In genomic region chr22:22110548-22111266, GRCh38 we compare ENCODE assay signal across 8 cellular contexts.
DNase-seq lines count a peak whose midpoint lies in the region; ATAC-seq and TF ChIP-seq lines count a peak whose summit lies in the region.

No MANE protein-coding gene starts in this region.

- TF ChIP-seq CTCF in SU-DHL-6 (IDR thresholded peaks at IDR 0.05; ENCODE audit: insufficient read depth, low read length, poor library complexity, severe bottlenecking) (peak; percentile 25), epithelial cell of esophagus (IDR thresholded peaks at IDR 0.05; ENCODE audit: insufficient read depth, low read depth, low read length, missing control alignments) (peak; percentile 51)

- H3K4me3 ChIP-seq in SU-DHL-6 (ENCODE audit: insufficient read depth, low read length, poor library complexity, severe bottlenecking) (no peak overlapping the region), epithelial cell of esophagus (ENCODE audit: low read length) (no peak overlapping the region)
- H3K4me3 ChIP-seq in effector memory CD4-positive, alpha-beta T cell (ENCODE audit: insufficient read depth, low read depth, low read length, poor library complexity, severe bottlenecking), result no peak overlapping the region

- H3K27me3 Mint-ChIP-seq in activated CD8-positive, alpha-beta memory T cell treated with anti-CD3 and anti-CD28 coated beads, Interleukin-2, amount 10 ng/mL, durations not matched to agents 7 days and 5 days, result peaks cover 14% of the 10 kb centered on the region
- H3K27me3 Mint-ChIP-seq in natural killer cell treated with Interleukin-12 subunit alpha and Interleukin-12 subunit beta and Interleukin-15 and Interleukin-18, amount 100 ng/mL, for 72 hours, result peaks cover under 1 to 11% of the 10 kb centered on the region in 2 donors

- no peak overlapping the region for H3K9ac ChIP-seq in SU-DHL-6 (ENCODE audit: low read length)

- peak; percentile 95 for ATAC-seq in activated CD8-positive, alpha-beta memory T cell treated with anti-CD3 and anti-CD28 coated beads, Interleukin-2, amount 10 ng/mL, durations not matched to agents 7 days and 5 days
- ATAC-seq in GM21360 (IDR thresholded peaks at IDR 0.05; ENCODE audit: unreplicated experiment) (peak; percentile 88), HG03520 (IDR thresholded peaks at IDR 0.05; ENCODE audit: unreplicated experiment) (peak; percentile 89)
- ATAC-seq in natural killer cell treated with Interleukin-12 subunit alpha and Interleukin-12 subunit beta and Interleukin-15 and Interleukin-18, amount 100 ng/mL, for 72 hours, result peak; percentile 73 to 93

- H3K4me2 ChIP-seq in SU-DHL-6 (ENCODE audit: low read depth, low read length, poor library complexity, severe bottlenecking), result no peak overlapping the region

- H3K9me3 ChIP-seq in SU-DHL-6 (ENCODE audit: insufficient read depth, low read length), result no peaks in the 10 kb centered on the region
- no peaks in the 10 kb centered on the region for H3K9me3 ChIP-seq in effector memory CD4-positive, alpha-beta T cell (ENCODE audit: control insufficient read depth, low read length)

- H3K36me3 ChIP-seq in SU-DHL-6 (ENCODE audit: low read length), result no peaks in the 10 kb centered on the region
- H3K36me3 ChIP-seq in effector memory CD4-positive, alpha-beta T cell (ENCODE audit: control insufficient read depth, insufficient read depth, low read length), result no peaks in the 10 kb centered on the region

- H3K27ac Mint-ChIP-seq in activated CD8-positive, alpha-beta memory T cell treated with anti-CD3 and anti-CD28 coated beads, Interleukin-2, amount 10 ng/mL, durations not matched to agents 7 days and 5 days, result peak overlapping the region; percentile 80
- no peak overlapping the region for H3K27ac Mint-ChIP-seq in natural killer cell treated with Interleukin-12 subunit alpha and Interleukin-12 subunit beta and Interleukin-15 and Interleukin-18, amount 100 ng/mL, for 72 hours

- H3K27ac ChIP-seq in SU-DHL-6 (ENCODE audit: low read depth, low read length), result no peak overlapping the region
- no peak overlapping the region for H3K27ac ChIP-seq in effector memory CD4-positive, alpha-beta T cell (ENCODE audit: insufficient read depth, low read length, poor library complexity, severe bottlenecking)

- DNase-seq in activated CD8-positive, alpha-beta memory T cell treated with anti-CD3 and anti-CD28 coated beads, Interleukin-2, amount 10 ng/mL, durations not matched to agents 7 days and 5 days, result peak; percentile 91
- DNase-seq in activated CD8-positive, alpha-beta memory T cell treated with anti-CD3 and anti-CD28 coated beads, Interleukin-2, amount 50 U/mL, for 4 hours, result no peak
- DNase-seq in epithelial cell of esophagus (ENCODE audit: low read depth), result peak; percentile 93
- no peak for DNase-seq in natural killer cell treated with Interleukin-12 subunit alpha and Interleukin-12 subunit beta and Interleukin-15 and Interleukin-18, amount 100 ng/mL, for 72 hours (ENCODE audit: low spot score)
- DNase-seq in effector memory CD4-positive, alpha-beta T cell, result no peak

- H3K79me2 ChIP-seq in SU-DHL-6 (ENCODE audit: insufficient read depth, low read length), result no peaks in the 10 kb centered on the region

- peak overlapping the region; percentile 28 for H3K4me3 Mint-ChIP-seq in activated CD8-positive, alpha-beta memory T cell treated with anti-CD3 and anti-CD28 coated beads, Interleukin-2, amount 10 ng/mL, durations not matched to agents 7 days and 5 days
- H3K4me3 Mint-ChIP-seq in natural killer cell treated with Interleukin-12 subunit alpha and Interleukin-12 subunit beta and Interleukin-15 and Interleukin-18, amount 100 ng/mL, for 72 hours, result no peak overlapping the region

- H3K9me2 ChIP-seq in SU-DHL-6 (replicated peaks; ENCODE audit: insufficient read depth, low read length), result no peaks in the 10 kb centered on the region

- H3K4me1 Mint-ChIP-seq in activated CD8-positive, alpha-beta memory T cell treated with anti-CD3 and anti-CD28 coated beads, Interleukin-2, amount 10 ng/mL, durations not matched to agents 7 days and 5 days, result peaks cover 27% of the 10 kb centered on the region
- peaks cover 8 to 13% of the 10 kb centered on the region in 2 donors for H3K4me1 Mint-ChIP-seq in natural killer cell treated with Interleukin-12 subunit alpha and Interleukin-12 subunit beta and Interleukin-15 and Interleukin-18, amount 100 ng/mL, for 72 hours (ENCODE audit: low read depth in 2 of 2)

- H3K27me3 ChIP-seq in SU-DHL-6 (ENCODE audit: low read length), result no peaks in the 10 kb centered on the region
- H3K27me3 ChIP-seq in effector memory CD4-positive, alpha-beta T cell (replicated peaks; ENCODE audit: control insufficient read depth, insufficient read depth, low read length, poor library complexity, severe bottlenecking), result no peaks in the 10 kb centered on the region

- no peaks in the 10 kb centered on the region for H4K20me1 ChIP-seq in SU-DHL-6 (ENCODE audit: low read depth, low read length)

- no peaks in the 10 kb centered on the region for H3K9me3 Mint-ChIP-seq in activated CD8-positive, alpha-beta memory T cell treated with anti-CD3 and anti-CD28 coated beads, Interleukin-2, amount 10 ng/mL, durations not matched to agents 7 days and 5 days (ENCODE audit: low read depth)
- no peaks in the 10 kb centered on the region for H3K9me3 Mint-ChIP-seq in natural killer cell treated with Interleukin-12 subunit alpha and Interleukin-12 subunit beta and Interleukin-15 and Interleukin-18, amount 100 ng/mL, for 72 hours

- H2AFZ ChIP-seq in SU-DHL-6 (ENCODE audit: low read depth, low read length, severe bottlenecking), result no peak overlapping the region

- no peaks in the 10 kb centered on the region for H3K36me3 Mint-ChIP-seq in activated CD8-positive, alpha-beta memory T cell treated with anti-CD3 and anti-CD28 coated beads, Interleukin-2, amount 10 ng/mL, durations not matched to agents 7 days and 5 days
- no peaks in the 10 kb centered on the region for H3K36me3 Mint-ChIP-seq in natural killer cell treated with Interleukin-12 subunit alpha and Interleukin-12 subunit beta and Interleukin-15 and Interleukin-18, amount 100 ng/mL, for 72 hours

- no peaks in the 10 kb centered on the region for H3F3A ChIP-seq in SU-DHL-6 (ENCODE audit: insufficient read depth)

- peaks cover 8% of the 10 kb centered on the region for H3K4me1 ChIP-seq in effector memory CD4-positive, alpha-beta T cell (ENCODE audit: control insufficient read depth, insufficient read depth, low read length, poor library complexity, severe bottlenecking)

- CTCF ChIA-PET in activated CD8-positive, alpha-beta memory T cell treated with anti-CD3 and anti-CD28 coated beads, Interleukin-2, amount 10 ng/mL, durations not matched to agents 7 days and 5 days (lab: Charles Lee), result interaction anchor here (0.6 to 4.2 kb wide), 22 partner anchors 9 to 848 kb away, joined by 3 to 35 read pairs (median 5); no protein-coding TSS in a partner anchor

Comparison
In these comparisons a context has a peak if more than half of its experiments do, and no peak if none do; other contexts are left out.
1. DNase-seq: peak in activated CD8-positive, alpha-beta memory T cell treated with anti-CD3 and anti-CD28 coated beads, Interleukin-2, amount 10 ng/mL, durations not matched to agents 7 days and 5 days (single experiment) and epithelial cell of esophagus (single experiment); none in activated CD8-positive, alpha-beta memory T cell treated with anti-CD3 and anti-CD28 coated beads, Interleukin-2, amount 50 U/mL, for 4 hours (single experiment), natural killer cell treated with Interleukin-12 subunit alpha and Interleukin-12 subunit beta and Interleukin-15 and Interleukin-18, amount 100 ng/mL, for 72 hours (single experiment) and effector memory CD4-positive, alpha-beta T cell (0 of 3).
2. Peak in every context shown above with its lines, with median percentiles within 50 percentile points of each other: ATAC-seq.